ENCODE assay signal across 20 cellular contexts in genomic region chr14:105495101-105495989, GRCh38. TPM values are rescaled to one million over a fixed set of nuclear protein-coding genes. Genes with fewer than 3 reads are reported as not detected.
DNase-seq lines count a peak whose midpoint lies in the region; ATAC-seq, FAIRE-seq and TF ChIP-seq lines count a peak whose summit lies in the region.
"Had no signal": no experiment of that assay in that cellular context is flagged by ENCODE, and none has a peak within 500 bp of the region (broad histone marks: within the 10 kb centered on the region; RNA-seq: fewer than 3 reads in every experiment).

No MANE protein-coding gene starts in this region.

- peak overlapping the region; percentile 84 for H3K27ac Mint-ChIP-seq in T-helper 17 cell
- H3K27ac Mint-ChIP-seq: activated CD4-positive, alpha-beta T cell treated with anti-CD3 and anti-CD28 coated beads, Interleukin-2, amount 10 ng/mL, durations not matched to agents 7 days and 5 days; activated naive CD4-positive, alpha-beta T cell treated with anti-CD3 and anti-CD28 coated beads, Interleukin-2, amount 10 ng/mL, durations not matched to agents 7 days and 5 days; immature natural killer cell had no signal

- H3K9ac ChIP-seq in kidney (ENCODE audit: low read length in 2 of 2): no peak overlapping the region
- H3K9ac ChIP-seq: GM23248 had no signal

- no peak for TF ChIP-seq EP300 in sigmoid colon (IDR thresholded peaks at IDR 0.05)

- no peaks in the 10 kb centered on the region for H3K36me3 Mint-ChIP-seq in T-helper 17 cell (ENCODE audit: low read depth)
- H3K36me3 Mint-ChIP-seq: activated naive CD4-positive, alpha-beta T cell treated with anti-CD3 and anti-CD28 coated beads, Interleukin-2, amount 10 ng/mL, durations not matched to agents 7 days and 5 days; immature natural killer cell had no signal

- no peak overlapping the region for H3K4me3 ChIP-seq in GM12865 (ENCODE audit: low read depth, low read length)
- H3K4me3 ChIP-seq in kidney (ENCODE audit: low read length in 2 of 2): no peak overlapping the region
- no peak overlapping the region for H3K4me3 ChIP-seq in sigmoid colon
- H3K4me3 ChIP-seq: GM23248 had no signal

- no peak overlapping the region for H3K27ac ChIP-seq in kidney (ENCODE audit: low read depth in 2 of 2, low read length in 2 of 2)
- no peak overlapping the region for H3K27ac ChIP-seq in sigmoid colon
- H3K27ac ChIP-seq: GM23248 had no signal

- peaks cover 7% of the 10 kb centered on the region for H3K4me1 Mint-ChIP-seq in T-helper 17 cell

- no peaks in the 10 kb centered on the region for H3K27me3 Mint-ChIP-seq in T-helper 17 cell
- H3K27me3 Mint-ChIP-seq: activated CD4-positive, alpha-beta T cell treated with anti-CD3 and anti-CD28 coated beads, Interleukin-2, amount 10 ng/mL, durations not matched to agents 7 days and 5 days; activated naive CD4-positive, alpha-beta T cell treated with anti-CD3 and anti-CD28 coated beads, Interleukin-2, amount 10 ng/mL, durations not matched to agents 7 days and 5 days had no signal

- no peaks in the 10 kb centered on the region for H3K4me1 ChIP-seq in kidney (ENCODE audit: control insufficient read depth in 1 of 2, insufficient read depth in 1 of 2, low read depth in 1 of 2, low read length in 2 of 2)
- peaks cover 0 to 9% (median 7%) of the 10 kb centered on the region in 4 donors for H3K4me1 ChIP-seq in sigmoid colon

- 85 to 91% methylated on average over 18 of the region's 18 CpGs for WGBS in sigmoid colon, 2 donors

- DNase-seq in GM12865 (ENCODE audit: low read depth) (peak; percentile 1), T-helper 17 cell (peak; percentile 8 to 11 (median 10)), kidney (peak; percentile 79), sigmoid colon (peak; percentile 62), T-helper 9 cell (no peak), urothelium cell line (ENCODE audit: low spot score) (no peak)
- DNase-seq: activated CD4-positive, alpha-beta T cell treated with anti-CD3 and anti-CD28 coated beads, Interleukin-2, amount 10 ng/mL, durations not matched to agents 7 days and 5 days; activated naive CD4-positive, alpha-beta T cell treated with anti-CD3 and anti-CD28 coated beads, Interleukin-2, amount 10 ng/mL, durations not matched to agents 7 days and 5 days; AML-193; GM23248; Karpas-422; mesendoderm; NCI-H1105; NCI-H82; stimulated activated CD4-positive, alpha-beta T cell treated with anti-CD3 and anti-CD28 coated beads, Interleukin-4, amount 100 ng/mL, for 24 hours had no signal

- TF ChIP-seq POLR2A in sigmoid colon (IDR thresholded peaks at IDR 0.05): no peak

- intact Hi-C loops in kidney (cut with DNase I) (no loop called here), sigmoid colon (cut with DNase I) (no loop called here)

- FAIRE-seq in kidney (lab: Jason Lieb, UNC) (no peak), urothelium cell line (lab: Jason Lieb, UNC) (no peak)

- TF ChIP-seq CTCF in GM12865 (IDR thresholded peaks at IDR 0.05; ENCODE audit: insufficient read depth, low read depth, low read length, missing control alignments) (no peak), kidney (IDR thresholded peaks at IDR 0.05; ENCODE audit: borderline replicate concordance, extremely low read depth, insufficient read depth) (no peak), sigmoid colon (IDR thresholded peaks at IDR 0.05) (no peak)

- H3K4me3 Mint-ChIP-seq in T-helper 17 cell: no peak overlapping the region
- H3K4me3 Mint-ChIP-seq: activated CD4-positive, alpha-beta T cell treated with anti-CD3 and anti-CD28 coated beads, Interleukin-2, amount 10 ng/mL, durations not matched to agents 7 days and 5 days; activated naive CD4-positive, alpha-beta T cell treated with anti-CD3 and anti-CD28 coated beads, Interleukin-2, amount 10 ng/mL, durations not matched to agents 7 days and 5 days; immature natural killer cell had no signal

- ATAC-seq in T-helper 17 cell (no peak), HG02885 (IDR thresholded peaks at IDR 0.05; ENCODE audit: poor library complexity, unreplicated experiment) (no peak)
- ATAC-seq: esophagus mucosa, Panc1, SK-N-SH treated with all-trans-retinoic acid at 6 μM for 48 hours had no signal

- H3K36me3 ChIP-seq in kidney (ENCODE audit: control insufficient read depth in 1 of 2, insufficient read depth in 2 of 2, low read length in 2 of 2) (no peaks in the 10 kb centered on the region), sigmoid colon (no peaks in the 10 kb centered on the region)

- H3K27me3 ChIP-seq in sigmoid colon: no peaks in the 10 kb centered on the region

- H3K9me3 ChIP-seq in T-helper 17 cell (ENCODE audit: control insufficient read depth, low read length, poor library complexity, severe bottlenecking) (no peaks in the 10 kb centered on the region), kidney (ENCODE audit: control insufficient read depth in 1 of 2, low read length in 2 of 2) (no peaks in the 10 kb centered on the region), sigmoid colon (no peaks in the 10 kb centered on the region)

RNA-seq across cellular contexts. Expression of gene TEDC1, which starts 4.3 kb away (rescaled TPM):
- 100 to 1,000 TPM; 141 to 361 TPM for total RNA-seq in T-helper 17 cell
- total RNA-seq in kidney: 13.2 TPM
- 6.9 TPM for polyA plus RNA-seq in kidney (ENCODE audit: insufficient read depth, low read depth, low replicate concordance)
- 1 to 10 TPM in 2 of 4 donors, under 1 TPM in 2; 0.16 to 5.2 (median 1.0) TPM for total RNA-seq in sigmoid colon
- polyA plus RNA-seq in sigmoid colon: 10 to 100 TPM; 17.8 to 36.0 (median 19.2) TPM

RNA-seq across cellular contexts. Expression of gene CRIP1, which starts 8.7 kb away (rescaled TPM):
- 100 to 1,000 TPM; 451 to 842 TPM for total RNA-seq in T-helper 17 cell
- total RNA-seq in kidney: 381 TPM
- 272 TPM for polyA plus RNA-seq in kidney (ENCODE audit: insufficient read depth, low read depth, low replicate concordance)
- 10 to 100 TPM in 3 of 4 donors, 1 to 10 TPM in 1; 4.9 to 24.3 (median 15.4) TPM for total RNA-seq in sigmoid colon
- 100 to 1,000 TPM; 168 to 403 (median 199) TPM for polyA plus RNA-seq in sigmoid colon

RNA-seq across cellular contexts. Expression of gene CRIP2, which starts 20.7 kb away (rescaled TPM):
- total RNA-seq in T-helper 17 cell (10 to 100 TPM; 51.6 to 58.8 TPM), kidney (357 TPM), sigmoid colon (10 to 100 TPM; 49.8 to 79.5 (median 57.1) TPM)
- polyA plus RNA-seq in kidney (ENCODE audit: insufficient read depth, low read depth, low replicate concordance) (338 TPM), sigmoid colon (10 to 100 TPM; 13.6 to 50.0 (median 34.2) TPM)

RNA-seq across cellular contexts. Expression of gene TMEM121, which starts 31.0 kb away (rescaled TPM):
- total RNA-seq in T-helper 17 cell (1 to 10 TPM in 1 of 2 donors, under 1 TPM in 1; 0.85 to 2.6 TPM), kidney (3.1 TPM), sigmoid colon (1 to 10 TPM; 3.0 to 8.0 (median 6.2) TPM)
- polyA plus RNA-seq in kidney (ENCODE audit: insufficient read depth, low read depth, low replicate concordance) (4.1 TPM), sigmoid colon (1 to 10 TPM in 1 of 3 donors, not detected in 2; 2.3 TPM)

Comparison
In these comparisons a context has a peak if more than half of its experiments do, and no peak if none do; other contexts are left out.
1. DNase-seq: peak in GM12865 (single experiment), T-helper 17 cell (3 of 3), kidney (single experiment) and sigmoid colon (single experiment); none in T-helper 9 cell (single experiment) and urothelium cell line (single experiment).
2. RNA of gene CRIP1, which starts 8.7 kb away (total RNA-seq): 451 to 842 TPM in T-helper 17 cell and 381 TPM in kidney (single experiment); 4.9 to 24.3 TPM in sigmoid colon; every median in the first group is over 10 times any median in the second.